ENCODE assay signal across 22 cellular contexts in genomic region chr1:150873521-150873920, GRCh38. TPM values are rescaled to one million over a fixed set of nuclear protein-coding genes. Genes with fewer than 3 reads are reported as not detected.
DNase-seq lines count a peak whose midpoint lies in the region; ATAC-seq, FAIRE-seq and TF ChIP-seq lines count a peak whose summit lies in the region.
"Had no signal": no experiment of that assay in that cellular context is flagged by ENCODE, and none has a peak within 500 bp of the region (broad histone marks: within the 10 kb centered on the region; RNA-seq: fewer than 3 reads in every experiment).

No MANE protein-coding gene starts in this region.

- peak overlapping the region in 4 of 5 experiments; percentile 4 to 54 (median 12) for H3K4me3 Mint-ChIP-seq in brain
- peak overlapping the region in 2 of 3 experiments; percentile 19 to 20 for H3K4me3 Mint-ChIP-seq in nephron

- H3K4me1 Mint-ChIP-seq in brain (peaks cover 40% of the 10 kb centered on the region), nephron (peaks cover 28% of the 10 kb centered on the region)

- no peaks in the 10 kb centered on the region for H3K27me3 ChIP-seq in Loucy (ENCODE audit: insufficient read depth, low read length, poor library complexity, severe bottlenecking)
- H3K27me3 ChIP-seq: Peyer's patch had no signal

- no peak for TF ChIP-seq POLR2A in GM12891 (IDR thresholded peaks at IDR 0.05; ENCODE audit: low read depth, low read length)

- ATAC-seq in GM18870 (IDR thresholded peaks at IDR 0.05; ENCODE audit: unreplicated experiment) (no peak), GM19452 (IDR thresholded peaks at IDR 0.05; ENCODE audit: unreplicated experiment) (no peak), GM18520 (IDR thresholded peaks at IDR 0.05; ENCODE audit: unreplicated experiment) (no peak)
- ATAC-seq: GM12878, HCT116 had no signal

- H3K27ac Mint-ChIP-seq in brain (no peak overlapping the region), nephron (no peak overlapping the region)

- 0 out of 2 replicates have a peak, but pooled peaks cover 3% of the 10 kb centered on the region for H3F3A ChIP-seq in Loucy (ENCODE audit: low read depth)

- DNase-seq in GM12891 (ENCODE audit: insufficient read length, low spot score) = no peak
- DNase-seq: Caco-2; CD4-positive, alpha-beta memory T cell; DND-41; MM.1S; NCI-H1092 treated with DMSO at 0.1 percent for 48 hours; NCI-H146; NCI-H2029; NCI-H226; NCI-H524; NCI-H774; Peyer's patch had no signal

- H3K36me3 ChIP-seq in Loucy (ENCODE audit: insufficient read depth, low read length) = no peaks in the 10 kb centered on the region

- peaks cover 21% of the 10 kb centered on the region for H3K4me1 ChIP-seq in Loucy (ENCODE audit: insufficient read depth, low read length, poor library complexity, severe bottlenecking)

- H3K4me3 ChIP-seq in Loucy (ENCODE audit: low read length, poor library complexity, severe bottlenecking) = peak overlapping the region; percentile 82

- peak; percentile 47 for FAIRE-seq in GM12891 (lab: Jason Lieb, UNC)
- FAIRE-seq: GM12878, H1 had no signal

- H3K9me2 ChIP-seq in Loucy (replicated peaks; ENCODE audit: low read depth, low read length) = no peaks in the 10 kb centered on the region

- H3K27me3 Mint-ChIP-seq in brain = no peaks in the 10 kb centered on the region
- no peaks in the 10 kb centered on the region for H3K27me3 Mint-ChIP-seq in nephron (ENCODE audit: low read depth)
- H3K27me3 Mint-ChIP-seq: CD4-positive, alpha-beta memory T cell had no signal

- no peaks in the 10 kb centered on the region for H4K20me1 ChIP-seq in Loucy (ENCODE audit: insufficient read depth, low read length, poor library complexity, severe bottlenecking)

- no peak for TF ChIP-seq CTCF in Loucy (conservative IDR thresholded peaks at IDR 0.05; ENCODE audit: low read length)
- TF ChIP-seq CTCF in brain (conservative IDR thresholded peaks at IDR 0.05) = no peak
- no peak for TF ChIP-seq CTCF in nephron (IDR thresholded peaks at IDR 0.05; ENCODE audit: unreplicated experiment in 3 of 3)

- H3K9me3 Mint-ChIP-seq in brain = peaks cover 0 to 5% (median 0%) of the 10 kb centered on the region in 5 experiments
- no peaks in the 10 kb centered on the region for H3K9me3 Mint-ChIP-seq in nephron
- H3K9me3 Mint-ChIP-seq: CD4-positive, alpha-beta memory T cell had no signal

- H2AFZ ChIP-seq in Loucy (ENCODE audit: low read length) = no peak overlapping the region

- H3K9me3 ChIP-seq in Loucy (ENCODE audit: insufficient read depth, low read depth, low read length) = no peaks in the 10 kb centered on the region
- H3K9me3 ChIP-seq: Caco-2, Peyer's patch had no signal

- H3K4me2 ChIP-seq in Loucy (ENCODE audit: low read depth, low read length, poor library complexity, severe bottlenecking) = peak overlapping the region; percentile 42

- H3K36me3 Mint-ChIP-seq in brain (peaks cover 47% of the 10 kb centered on the region), nephron (ENCODE audit: low read depth) (peaks cover 20% of the 10 kb centered on the region)

- no peak overlapping the region for H3K9ac ChIP-seq in Loucy (ENCODE audit: low read depth, low read length, poor library complexity, severe bottlenecking)

- peaks cover 38% of the 10 kb centered on the region for H3K79me2 ChIP-seq in Loucy (ENCODE audit: insufficient read depth, low read length)

TF ChIP-seq in GM12891, 5 proteins besides CTCF, POLR2A, EP300 and RAD21:
- TF ChIP-seq POLR2AphosphoS5 (IDR thresholded peaks at IDR 0.05; ENCODE audit: low read depth, low read length) (no peak), PAX5 (IDR thresholded peaks at IDR 0.05; ENCODE audit: insufficient read depth, low read length, severe bottlenecking) (no peak), POU2F2 (IDR thresholded peaks at IDR 0.05; ENCODE audit: low read depth, low read length) (no peak), SPI1 (IDR thresholded peaks at IDR 0.05; ENCODE audit: low read depth, low read length) (no peak), TAF1 (IDR thresholded peaks at IDR 0.05; ENCODE audit: low read depth, low read length) (no peak)
TF ChIP-seq in GM12891: peak in this region for 0.

RNA-seq across cellular contexts. Expression of gene ARNT, which starts 2.9 kb away (rescaled TPM):
- 17.7 TPM for polyA plus RNA-seq in GM12891 (2012; ENCODE audit: low read depth, missing spikeins)
- polyA plus RNA-seq in brain (ENCODE audit: insufficient read depth, low read depth, low replicate concordance) = 25.3 TPM

RNA-seq across cellular contexts. Expression of gene CTXND2, which starts 13.4 kb away (rescaled TPM):
- not detected for polyA plus RNA-seq in GM12891 (2012; ENCODE audit: low read depth, missing spikeins)
- not detected for polyA plus RNA-seq in brain (ENCODE audit: insufficient read depth, low read depth, low replicate concordance)
- polyA plus RNA-seq: BJ; CD4-positive, alpha-beta memory T cell; GM12878; H1 had no signal

RNA-seq across cellular contexts. Expression of gene SETDB1, which starts 52.6 kb away (rescaled TPM):
- 21.5 TPM for polyA plus RNA-seq in GM12891 (2012; ENCODE audit: low read depth, missing spikeins)
- polyA plus RNA-seq in brain (ENCODE audit: insufficient read depth, low read depth, low replicate concordance) = 46.6 TPM
